In genomic region chr7:39673868-39674267, GRCh38 we compare ENCODE assay signal across 1 cellular context.
A peak's percentile ranks its signal among the peaks of the same experiment; 100 is the strongest.
TF ChIP-seq lines count a peak whose summit lies in the region.

No MANE protein-coding gene starts in this region.

TF ChIP-seq in HEK293, 187 proteins besides CTCF, POLR2A, EP300 and RAD21 (continued from another document):
- peak; percentile 43; the same call in 1 of the 2 replicates for TF ChIP-seq ZBTB11 (tag by site-specific recombination; conservative IDR thresholded peaks at IDR 0.05; ENCODE audit: low read depth)
